In genomic region chr1:40045766-40046165, GRCh38 we compare ENCODE assay signal across 17 cellular contexts. TPM values are rescaled to one million over a fixed set of nuclear protein-coding genes. Genes with fewer than 3 reads are reported as not detected.
DNase-seq lines count a peak whose midpoint lies in the region; ATAC-seq and TF ChIP-seq lines count a peak whose summit lies in the region.
"Had no signal": no experiment of that assay in that cellular context is flagged by ENCODE, and none has a peak within 500 bp of the region (broad histone marks: within the 10 kb centered on the region; RNA-seq: fewer than 3 reads in every experiment).

No MANE protein-coding gene starts in this region.

- peaks cover 82% of the 10 kb centered on the region for H3K4me1 ChIP-seq in CD8-positive, alpha-beta memory T cell (ENCODE audit: insufficient read depth, low read length)
- peaks cover 100% of the 10 kb centered on the region for H3K4me1 ChIP-seq in left ventricle myocardium inferior

- H3K9me3 ChIP-seq in CD8-positive, alpha-beta memory T cell (ENCODE audit: low read length) = no peaks in the 10 kb centered on the region
- H3K9me3 ChIP-seq in left ventricle myocardium inferior (replicated peaks) = no peaks in the 10 kb centered on the region
- H3K9me3 ChIP-seq: left lung, MG63, stomach had no signal

- H3K4me1 Mint-ChIP-seq in T-helper 1 cell treated with Interleukin-12 subunit alpha and Interleukin-12 subunit beta and Interleukin-4 antibody, amounts not matched to agents 30 μg/mL and 1 μg/mL, for 36 hours (ENCODE audit: low read depth) = peaks cover 63% of the 10 kb centered on the region
- H3K4me1 Mint-ChIP-seq in CD8-positive, alpha-beta memory T cell = peaks cover 76 to 91% (median 91%) of the 10 kb centered on the region in 3 donors
- H3K4me1 Mint-ChIP-seq in activated naive CD8-positive, alpha-beta T cell treated with anti-CD3 and anti-CD28 coated beads, Interleukin-2, amount 10 ng/mL, durations not matched to agents 7 days and 5 days = peaks cover 62% of the 10 kb centered on the region
- peaks cover 44 to 91% (median 82%) of the 10 kb centered on the region in 3 donors for H3K4me1 Mint-ChIP-seq in naive B cell

- peak overlapping the region; percentile 26 for H3K27ac Mint-ChIP-seq in T-helper 1 cell treated with Interleukin-12 subunit alpha and Interleukin-12 subunit beta and Interleukin-4 antibody, amounts not matched to agents 30 μg/mL and 1 μg/mL, for 36 hours
- H3K27ac Mint-ChIP-seq in CD8-positive, alpha-beta memory T cell = peak overlapping the region; percentile 59 to 96 (median 83)
- H3K27ac Mint-ChIP-seq in activated naive CD8-positive, alpha-beta T cell treated with anti-CD3 and anti-CD28 coated beads, Interleukin-2, amount 10 ng/mL, durations not matched to agents 7 days and 5 days = peak overlapping the region; percentile 61
- H3K27ac Mint-ChIP-seq in naive B cell = peak overlapping the region in 5 of 6 donors; percentile 7 to 68 (median 47)

- H3K36me3 Mint-ChIP-seq in T-helper 1 cell treated with Interleukin-12 subunit alpha and Interleukin-12 subunit beta and Interleukin-4 antibody, amounts not matched to agents 30 μg/mL and 1 μg/mL, for 36 hours (ENCODE audit: low read depth) = peaks cover 65% of the 10 kb centered on the region
- peaks cover 8 to 71% (median 22%) of the 10 kb centered on the region in 3 donors for H3K36me3 Mint-ChIP-seq in CD8-positive, alpha-beta memory T cell
- peaks cover 69% of the 10 kb centered on the region for H3K36me3 Mint-ChIP-seq in activated naive CD8-positive, alpha-beta T cell treated with anti-CD3 and anti-CD28 coated beads, Interleukin-2, amount 10 ng/mL, durations not matched to agents 7 days and 5 days
- peaks cover 20 to 32% of the 10 kb centered on the region in 2 donors for H3K36me3 Mint-ChIP-seq in naive B cell

- H3K4me3 ChIP-seq in CD8-positive, alpha-beta memory T cell (ENCODE audit: low read length) = no peak overlapping the region
- no peak overlapping the region for H3K4me3 ChIP-seq in left ventricle myocardium inferior
- H3K4me3 ChIP-seq: MG63 had no signal

- H3K27me3 Mint-ChIP-seq in T-helper 1 cell treated with Interleukin-12 subunit alpha and Interleukin-12 subunit beta and Interleukin-4 antibody, amounts not matched to agents 30 μg/mL and 1 μg/mL, for 36 hours (ENCODE audit: low read depth) = no peaks in the 10 kb centered on the region
- H3K27me3 Mint-ChIP-seq in CD8-positive, alpha-beta memory T cell = no peaks in the 10 kb centered on the region
- H3K27me3 Mint-ChIP-seq in activated naive CD8-positive, alpha-beta T cell treated with anti-CD3 and anti-CD28 coated beads, Interleukin-2, amount 10 ng/mL, durations not matched to agents 7 days and 5 days = no peaks in the 10 kb centered on the region
- H3K27me3 Mint-ChIP-seq in naive B cell = no peaks in the 10 kb centered on the region

- H3K27ac ChIP-seq in CD8-positive, alpha-beta memory T cell (ENCODE audit: low read depth, low read length) = no peak overlapping the region
- no peak overlapping the region for H3K27ac ChIP-seq in left ventricle myocardium inferior (replicated peaks)

- POLR2A ChIA-PET in CD8-positive, alpha-beta memory T cell (lab: Charles Lee) = no interaction called here
- POLR2A ChIA-PET in activated naive CD8-positive, alpha-beta T cell treated with anti-CD3 and anti-CD28 coated beads, Interleukin-2, amount 10 ng/mL, durations not matched to agents 7 days and 5 days (lab: Charles Lee) = interaction anchor here (1.3 to 1.9 kb wide), 3 partner anchors 11 to 15 kb away, joined by 3 to 6 read pairs (median 5); no protein-coding TSS in a partner anchor

- ATAC-seq in activated naive CD8-positive, alpha-beta T cell treated with anti-CD3 and anti-CD28 coated beads, Interleukin-2, amount 10 ng/mL, durations not matched to agents 7 days and 5 days (ENCODE audit: low read depth) = no peak
- no peak for ATAC-seq in naive B cell (ENCODE audit: low read depth in 2 of 2)
- ATAC-seq: left lung had no signal

- no peaks in the 10 kb centered on the region for H3K9me3 Mint-ChIP-seq in T-helper 1 cell treated with Interleukin-12 subunit alpha and Interleukin-12 subunit beta and Interleukin-4 antibody, amounts not matched to agents 30 μg/mL and 1 μg/mL, for 36 hours
- no peaks in the 10 kb centered on the region for H3K9me3 Mint-ChIP-seq in CD8-positive, alpha-beta memory T cell
- no peaks in the 10 kb centered on the region for H3K9me3 Mint-ChIP-seq in activated naive CD8-positive, alpha-beta T cell treated with anti-CD3 and anti-CD28 coated beads, Interleukin-2, amount 10 ng/mL, durations not matched to agents 7 days and 5 days
- H3K9me3 Mint-ChIP-seq in naive B cell = no peaks in the 10 kb centered on the region

- DNase-seq in T-helper 1 cell (no peak), naive B cell (no peak), left ventricle myocardium inferior (no peak), NCI-H510A treated with DMSO at 0.1 percent for 48 hours (lab: John Stamatoyannopoulos, UW) (no peak), NCI-H1417 treated with DMSO at 0.1 percent for 48 hours (lab: John Stamatoyannopoulos, UW) (no peak)
- DNase-seq in CD8-positive, alpha-beta memory T cell = no peak
- no peak for DNase-seq in activated naive CD8-positive, alpha-beta T cell treated with anti-CD3 and anti-CD28 coated beads, Interleukin-2, amount 10 ng/mL, durations not matched to agents 7 days and 5 days
- DNase-seq: 8988T; activated CD4-positive, alpha-beta T cell treated with anti-CD3 and anti-CD28 coated beads for 48 hours; C1 segment of cervical spinal cord; DMS79 treated with DMSO at 0.1 percent for 48 hours; left lung; MG63; NCI-H187; NCI-H446; stomach had no signal

- no peak for TF ChIP-seq CTCF in left ventricle myocardium inferior (IDR thresholded peaks at IDR 0.05; ENCODE audit: borderline replicate concordance)

- H3K27me3 ChIP-seq in CD8-positive, alpha-beta memory T cell (ENCODE audit: insufficient read depth, low read length, poor library complexity, severe bottlenecking) = no peaks in the 10 kb centered on the region
- H3K27me3 ChIP-seq in left ventricle myocardium inferior (ENCODE audit: low read depth) = no peaks in the 10 kb centered on the region
- H3K27me3 ChIP-seq: left lung, MG63, stomach had no signal

- intact Hi-C loops in left ventricle myocardium inferior (cut with micrococcal nuclease) = no loop called here

- CTCF ChIA-PET in CD8-positive, alpha-beta memory T cell (lab: Charles Lee) = interaction anchor here (0.8 to 2.8 kb wide), 2 partner anchors 11 to 13 kb away, joined by 3 to 8 read pairs; no protein-coding TSS in a partner anchor

- H3K36me3 ChIP-seq in CD8-positive, alpha-beta memory T cell (ENCODE audit: insufficient read depth, low read length) = peaks cover 6% of the 10 kb centered on the region
- peaks cover 7% of the 10 kb centered on the region for H3K36me3 ChIP-seq in left ventricle myocardium inferior

- peak overlapping the region; percentile 77 for H3K4me3 Mint-ChIP-seq in T-helper 1 cell treated with Interleukin-12 subunit alpha and Interleukin-12 subunit beta and Interleukin-4 antibody, amounts not matched to agents 30 μg/mL and 1 μg/mL, for 36 hours
- H3K4me3 Mint-ChIP-seq in CD8-positive, alpha-beta memory T cell = peak overlapping the region; percentile 78 to 98 (median 93)
- H3K4me3 Mint-ChIP-seq in activated naive CD8-positive, alpha-beta T cell treated with anti-CD3 and anti-CD28 coated beads, Interleukin-2, amount 10 ng/mL, durations not matched to agents 7 days and 5 days = peak overlapping the region; percentile 85
- peak overlapping the region in 6 of 8 donors; percentile 40 to 88 (median 66) for H3K4me3 Mint-ChIP-seq in naive B cell

RNA-seq across cellular contexts. Expression of gene CAP1, which starts 5.2 kb away (rescaled TPM):
- total RNA-seq in CD8-positive, alpha-beta memory T cell = 100 to 1,000 TPM; 519 to 536 TPM
- polyA plus RNA-seq in CD8-positive, alpha-beta memory T cell = 788 TPM
- 100 to 1,000 TPM; 579 to 614 TPM for total RNA-seq in activated naive CD8-positive, alpha-beta T cell treated with anti-CD3 and anti-CD28 coated beads, Interleukin-2, amount 10 ng/mL, durations not matched to agents 7 days and 5 days
- 100 to 1,000 TPM; 550 to 750 (median 592) TPM for polyA plus RNA-seq in naive B cell (ENCODE audit: low read depth in 6 of 6)
- 66.0 TPM for total RNA-seq in left ventricle myocardium inferior

RNA-seq across cellular contexts. Expression of gene PPT1, which starts 51.3 kb away (rescaled TPM):
- 100 to 1,000 TPM; 114 to 130 TPM for total RNA-seq in CD8-positive, alpha-beta memory T cell
- polyA plus RNA-seq in CD8-positive, alpha-beta memory T cell = 138 TPM
- total RNA-seq in activated naive CD8-positive, alpha-beta T cell treated with anti-CD3 and anti-CD28 coated beads, Interleukin-2, amount 10 ng/mL, durations not matched to agents 7 days and 5 days = 10 to 100 TPM; 71.3 to 74.6 TPM
- polyA plus RNA-seq in naive B cell (ENCODE audit: low read depth in 6 of 6) = 100 to 1,000 TPM; 110 to 213 (median 133) TPM
- total RNA-seq in left ventricle myocardium inferior = 37.7 TPM

Comparison
In these comparisons a context has a peak if more than half of its experiments do, and no peak if none do; other contexts are left out.
1. H3K27ac Mint-ChIP-seq: peak in every context shown above with its lines; median percentile 83 in CD8-positive, alpha-beta memory T cell; 61 in activated naive CD8-positive, alpha-beta T cell treated with anti-CD3 and anti-CD28 coated beads, Interleukin-2, amount 10 ng/mL, durations not matched to agents 7 days and 5 days; 47 in naive B cell; 26 in T-helper 1 cell treated with Interleukin-12 subunit alpha and Interleukin-12 subunit beta and Interleukin-4 antibody, amounts not matched to agents 30 μg/mL and 1 μg/mL, for 36 hours.